Comparison of ENCODE assay signal across 22 cellular contexts in the genomic region with DNA sequence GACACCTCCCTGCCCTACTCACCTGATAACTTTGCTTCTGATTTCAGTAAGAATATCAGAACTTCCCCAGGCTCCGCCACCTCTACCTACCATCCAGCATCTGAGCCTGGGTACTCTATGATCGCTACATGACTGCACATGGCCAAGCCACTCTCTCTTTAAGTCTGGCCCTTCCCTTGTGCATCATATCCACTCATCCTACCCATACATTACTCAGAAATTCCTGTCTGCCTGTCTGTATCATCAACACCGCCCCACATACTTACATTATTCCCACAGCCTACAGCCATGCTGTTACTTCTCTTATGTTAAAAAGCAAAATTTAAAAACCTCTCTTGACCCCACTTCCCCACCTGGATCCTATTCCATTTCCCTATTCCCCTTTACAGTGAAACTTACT.
"Had no signal": no experiment of that assay in that cellular context is flagged by ENCODE, and none has a peak within 500 bp of the region (broad histone marks: within the 10 kb centered on the region; RNA-seq: fewer than 3 reads in every experiment).

No MANE protein-coding gene starts in this region.

- H3K9me3 ChIP-seq: adrenal gland, left lung, mucosa of descending colon, transverse colon, vagina had no signal

- H3K9ac ChIP-seq: neural progenitor cell had no signal

- H2AFZ ChIP-seq: neural progenitor cell had no signal

- DNase-seq: activated CD4-positive, alpha-beta T cell treated with anti-CD3 and anti-CD28 coated beads, Interleukin-2, amount 50 U/mL, for 1 hour; activated CD8-positive, alpha-beta memory T cell treated with anti-CD3 and anti-CD28 coated beads, Interleukin-2, amount 50 U/mL, for 48 hours; activated effector memory CD4-positive, alpha-beta T cell treated with anti-CD3 and anti-CD28 coated beads, Interleukin-2, amount 50 U/mL, for 16 hours; activated naive CD4-positive, alpha-beta T cell treated with anti-CD3 and anti-CD28 coated beads, Interleukin-2, amount 50 U/mL, for 16 hours; activated T-cell treated with anti-CD3 and anti-CD28 coated beads, Interleukin-2, amount 50 U/mL, for 48 hours; adrenal gland; dermis blood vessel endothelial cell; effector memory CD4-positive, alpha-beta T cell; foreskin melanocyte; glutamatergic neuron; hypothalamus; kidney; left lung; mucosa of descending colon; naive B cell; stimulated activated CD4-positive, alpha-beta T cell treated with anti-CD3 and anti-CD28 coated beads, Interleukin-2, amount 100 ng/mL, for 24 hours; stimulated activated naive CD8-positive, alpha-beta T cell treated with anti-CD3 and anti-CD28 coated beads, Interleukin-15, Interleukin-2, amounts not matched to agents 100 U/mL and 50 U/mL, for 24 hours; T-helper 1 cell; T-helper 9 cell; transverse colon had no signal

- H3K4me2 ChIP-seq: neural progenitor cell had no signal

- FAIRE-seq: kidney had no signal

- H3K27me3 ChIP-seq: adrenal gland, left lung, neural progenitor cell, transverse colon, vagina had no signal

- H3K27ac ChIP-seq: left lung, neural progenitor cell, transverse colon, vagina had no signal

- H3K4me1 ChIP-seq: transverse colon had no signal

- ATAC-seq: left lung; mucosa of descending colon; stimulated activated naive CD8-positive, alpha-beta T cell treated with anti-CD3 and anti-CD28 coated beads, Interleukin-15, Interleukin-2, amounts not matched to agents 100 U/mL and 50 U/mL, for 24 hours had no signal

- H3K36me3 ChIP-seq: adrenal gland, left lung, neural progenitor cell, transverse colon, vagina had no signal

- H3K4me3 ChIP-seq: adrenal gland, left lung, mucosa of descending colon, neural progenitor cell, transverse colon, vagina had no signal
